In the genomic region with DNA sequence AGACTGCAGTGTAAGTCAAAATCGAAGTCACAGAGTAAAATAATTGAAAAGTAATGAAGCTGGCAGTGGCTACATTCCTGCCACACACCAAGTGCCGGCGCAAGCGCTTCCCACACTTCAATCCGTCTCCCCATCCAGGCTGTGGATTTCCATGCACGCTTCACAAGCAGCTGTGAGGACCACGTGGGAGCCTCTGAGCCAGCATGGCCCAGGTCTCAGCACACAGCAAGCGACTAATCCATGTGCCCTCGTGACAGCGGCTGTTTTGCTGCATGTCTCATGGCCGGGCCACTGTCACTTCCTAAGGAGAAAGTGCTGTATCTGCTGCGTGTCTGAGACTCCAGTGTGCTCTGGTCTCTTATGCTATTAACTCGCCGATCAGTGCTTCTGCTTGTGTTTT, we compare ENCODE assay signal across 11 cellular contexts.
"Had no signal": no experiment of that assay in that cellular context is flagged by ENCODE, and none has a peak within 500 bp of the region (broad histone marks: within the 10 kb centered on the region; RNA-seq: fewer than 3 reads in every experiment).

No MANE protein-coding gene starts in this region.

- H3K9me3 ChIP-seq: ascending aorta, gastrocnemius medialis, ovary, tibial artery had no signal

- H3K36me3 ChIP-seq: ascending aorta, gastrocnemius medialis, ovary, tibial artery had no signal

- H3K4me1 ChIP-seq: ascending aorta, gastrocnemius medialis, tibial artery had no signal

- H3K4me3 ChIP-seq: ascending aorta, coronary artery, gastrocnemius medialis, lung, ovary, skin epidermis, tibial artery had no signal

- H3K27me3 ChIP-seq: ascending aorta, ovary, tibial artery had no signal

- DNase-seq: activated CD4-positive, alpha-beta T cell treated with anti-CD3 and anti-CD28 coated beads, Interleukin-2, amount 50 U/mL, for 48 hours; activated naive CD8-positive, alpha-beta T cell treated with anti-CD3 and anti-CD28 coated beads, Interleukin-2, amount 10 ng/mL, durations not matched to agents 7 days and 5 days; activated T-cell treated with anti-CD3 and anti-CD28 coated beads, Interleukin-2, amount 50 U/mL, for 4 hours; effector CD8-positive, alpha-beta T cell; gastrocnemius medialis; ovary had no signal
